ENCODE assay signal across 21 cellular contexts in genomic region chr11:118971646-118972045, GRCh38. TPM values are rescaled to one million over a fixed set of nuclear protein-coding genes. Genes with fewer than 3 reads are reported as not detected.
DNase-seq lines count a peak whose midpoint lies in the region; ATAC-seq and TF ChIP-seq lines count a peak whose summit lies in the region.
"Had no signal": no experiment of that assay in that cellular context is flagged by ENCODE, and none has a peak within 500 bp of the region (broad histone marks: within the 10 kb centered on the region; RNA-seq: fewer than 3 reads in every experiment).

Gene FOXR1, plus strand, starts transcription at chr11:118971761. Its CDS starts 171 bp downstream, at chr11:118971932.

- H3K4me3 Mint-ChIP-seq in GM23338 = no peak within 1 kb of the TSS
- H3K4me3 Mint-ChIP-seq: CD4-positive, alpha-beta memory T cell; H9 had no signal

- no peaks in the 10 kb centered on the region for H3K9me3 Mint-ChIP-seq in GM23338
- H3K9me3 Mint-ChIP-seq: CD4-positive, alpha-beta memory T cell had no signal

- H4K20me1 ChIP-seq in GM23338 (replicated peaks; ENCODE audit: insufficient read depth) = no peaks in the 10 kb centered on the region

- H3K27ac ChIP-seq in GM23338 (ENCODE audit: low read depth) (no peak within 1 kb of the TSS), testis (no peak within 1 kb of the TSS), suprapubic skin (no peak within 1 kb of the TSS), uterus (no peak within 1 kb of the TSS)

- no peaks in the 10 kb centered on the region for H3K9me2 ChIP-seq in GM23338 (ENCODE audit: insufficient read depth)

- ATAC-seq in GM23338 = peak; percentile 37
- ATAC-seq: HCT116 had no signal

- H3K36me3 Mint-ChIP-seq in GM23338 (ENCODE audit: low read depth) = no peaks in the 10 kb centered on the region
- H3K36me3 Mint-ChIP-seq: CD4-positive, alpha-beta memory T cell had no signal

- H3K27me3 ChIP-seq in GM23338 (ENCODE audit: insufficient read depth) = no peaks in the 10 kb centered on the region
- H3K27me3 ChIP-seq in H7 (ENCODE audit: control insufficient read depth, insufficient read depth, low read length) = no peaks in the 10 kb centered on the region
- H3K27me3 ChIP-seq in testis = peaks cover 3% of the 10 kb centered on the region
- peaks cover 8% of the 10 kb centered on the region for H3K27me3 ChIP-seq in suprapubic skin
- no peaks in the 10 kb centered on the region for H3K27me3 ChIP-seq in uterus

- H3K4me1 ChIP-seq in GM23338 (ENCODE audit: insufficient read depth) (no peaks in the 10 kb centered on the region), testis (no peaks in the 10 kb centered on the region), suprapubic skin (no peaks in the 10 kb centered on the region), uterus (no peaks in the 10 kb centered on the region)

- H3K4me3 ChIP-seq in GM23338 (0 out of 2 replicates have a peak within 1 kb of the TSS, but pooled peaks have one; percentile 13), H7 (ENCODE audit: insufficient read depth, low read depth, low read length) (no peak within 1 kb of the TSS), testis (peak within 1 kb of the TSS; percentile 22 to 43), suprapubic skin (no peak within 1 kb of the TSS), uterus (no peak within 1 kb of the TSS)

- no peak within 1 kb of the TSS for H3K4me2 ChIP-seq in GM23338

- DNase-seq in GM23338 (ENCODE audit: low spot score) = peak; percentile 51
- DNase-seq in H7 = peak; percentile 57
- peak; percentile 14 for DNase-seq in left kidney (ENCODE audit: low read depth, low spot score)
- DNase-seq in testis = peak; percentile 26
- DNase-seq in suprapubic skin (ENCODE audit: low spot score in 2 of 2) = no peak
- no peak for DNase-seq in uterus
- DNase-seq: C1 segment of cervical spinal cord; Calu3; CD4-positive, alpha-beta memory T cell; COR-L47; DMS53; DMS79 treated with DMSO at 0.1 percent for 48 hours; GF-D8; GOT3; H9 had no signal

- H3F3A ChIP-seq in GM23338 (replicated peaks; ENCODE audit: low read depth) = no peaks in the 10 kb centered on the region

- TF ChIP-seq CTCF in GM23338 (conservative IDR thresholded peaks at IDR 0.05; ENCODE audit: low read depth in 2 of 2) (no peak), testis (IDR thresholded peaks at IDR 0.05) (no peak), suprapubic skin (IDR thresholded peaks at IDR 0.05) (no peak), uterus (IDR thresholded peaks at IDR 0.05) (no peak)

- H3K9me3 ChIP-seq in testis = no peaks in the 10 kb centered on the region
- no peaks in the 10 kb centered on the region for H3K9me3 ChIP-seq in suprapubic skin
- no peaks in the 10 kb centered on the region for H3K9me3 ChIP-seq in uterus

- H3K79me2 ChIP-seq in GM23338 (replicated peaks; ENCODE audit: insufficient read depth) = no peaks in the 10 kb centered on the region

- 32 to 63% methylated on average over 13 to 33 of the region's 33 CpGs for WGBS in testis, 2 donors
- WGBS in suprapubic skin = 53% methylated on average over 6 of the region's 33 CpGs

- intact Hi-C loops in testis (cut with DNase I; ENCODE audit: low total_unique reads) = no loop called here
- intact Hi-C loops in uterus (cut with DNase I; ENCODE audit: low total_unique reads) = no loop called here

- H3K27me3 Mint-ChIP-seq in GM23338 (ENCODE audit: insufficient read depth, low read depth, poor library complexity) = no peaks in the 10 kb centered on the region

- H2AFZ ChIP-seq in GM23338 = peak within 1 kb of the TSS; percentile 90; the same call in 1 of the 2 replicates

- H3K27ac Mint-ChIP-seq in GM23338 = no peak within 1 kb of the TSS
- H3K27ac Mint-ChIP-seq: CD4-positive, alpha-beta memory T cell; H9 had no signal

- H3K4me1 Mint-ChIP-seq in GM23338 = no peaks in the 10 kb centered on the region; the same call in 2 of the 3 replicates
- H3K4me1 Mint-ChIP-seq: CD4-positive, alpha-beta memory T cell; H9 had no signal

- no peak for TF ChIP-seq EP300 in suprapubic skin (IDR thresholded peaks at IDR 0.05)

- no peak for TF ChIP-seq POLR2A in testis (IDR thresholded peaks at IDR 0.05)
- no peak for TF ChIP-seq POLR2A in suprapubic skin (IDR thresholded peaks at IDR 0.05)
- TF ChIP-seq POLR2A in uterus (IDR thresholded peaks at IDR 0.05) = no peak

- H3K36me3 ChIP-seq in GM23338 (ENCODE audit: insufficient read depth) (no peaks in the 10 kb centered on the region), H7 (replicated peaks; ENCODE audit: control insufficient read depth, insufficient read depth, low read length) (no peaks in the 10 kb centered on the region), testis (ENCODE audit: low read depth, missing control alignments) (no peaks in the 10 kb centered on the region), suprapubic skin (no peaks in the 10 kb centered on the region), uterus (no peaks in the 10 kb centered on the region)

TF ChIP-seq in GM23338, 12 proteins besides CTCF, POLR2A, EP300 and RAD21 (continues in another document):
- TF ChIP-seq POLR2AphosphoS5 (IDR thresholded peaks at IDR 0.05; ENCODE audit: low read depth) (no peak), ZNF331 (CRISPR knock-in tag; IDR thresholded peaks at IDR 0.05; ENCODE audit: low read depth) (no peak), STAT1 (IDR thresholded peaks at IDR 0.05; ENCODE audit: unreplicated experiment) (no peak), EZH2phosphoT487 (IDR thresholded peaks at IDR 0.05; ENCODE audit: unreplicated experiment) (no peak), ZNF462 (CRISPR knock-in tag; IDR thresholded peaks at IDR 0.05) (no peak), EZH2 (IDR thresholded peaks at IDR 0.05; ENCODE audit: low read depth, unreplicated experiment) (no peak), CREB1 (CRISPR knock-in tag; IDR thresholded peaks at IDR 0.05; ENCODE audit: low read depth) (no peak)

RNA-seq across cellular contexts. Expression of gene FOXR1, which starts in this region (rescaled TPM):
- not detected in 2 replicates for total RNA-seq in GM23338 (2014; rRNA removed; shearing (Covaris generic))
- polyA plus RNA-seq in GM23338 (2016; fragmentation: Nextera tagmentation; extraction: Ambion mirVana) (not detected in 2 replicates), testis (ENCODE audit: insufficient read depth, low read depth, low replicate concordance) (7.3 TPM)
- total RNA-seq in H7 (2014; rRNA removed; shearing (Covaris generic)) = not detected in 2 replicates
- total RNA-seq in testis (1 to 10 TPM; 5.0 to 8.9 TPM), suprapubic skin (not detected), uterus (not detected)
- total RNA-seq: A172; A673; Calu3; CD4-positive, alpha-beta memory T cell; Daoy; G401; H9 had no signal
- polyA plus RNA-seq: BJ; CD4-positive, alpha-beta memory T cell had no signal

Comparison
In these comparisons a context has a peak if more than half of its experiments do, and no peak if none do; other contexts are left out.
1. Peak in DNase-seq, ATAC-seq and H3K4me3 ChIP-seq in GM23338; RNA of the gene not detected or under 1 TPM.
2. Peak in DNase-seq in H7; RNA of the gene not detected or under 1 TPM.
3. DNase-seq: peak in left kidney (single experiment) and testis (single experiment); none in suprapubic skin (0 of 2) and uterus (0 of 2).
4. H3K4me3 ChIP-seq: peak in testis (2 of 2); none in H7 (single experiment), suprapubic skin (single experiment) and uterus (0 of 2).